8 cellular contexts compared by ENCODE assay signal in the genomic region with DNA sequence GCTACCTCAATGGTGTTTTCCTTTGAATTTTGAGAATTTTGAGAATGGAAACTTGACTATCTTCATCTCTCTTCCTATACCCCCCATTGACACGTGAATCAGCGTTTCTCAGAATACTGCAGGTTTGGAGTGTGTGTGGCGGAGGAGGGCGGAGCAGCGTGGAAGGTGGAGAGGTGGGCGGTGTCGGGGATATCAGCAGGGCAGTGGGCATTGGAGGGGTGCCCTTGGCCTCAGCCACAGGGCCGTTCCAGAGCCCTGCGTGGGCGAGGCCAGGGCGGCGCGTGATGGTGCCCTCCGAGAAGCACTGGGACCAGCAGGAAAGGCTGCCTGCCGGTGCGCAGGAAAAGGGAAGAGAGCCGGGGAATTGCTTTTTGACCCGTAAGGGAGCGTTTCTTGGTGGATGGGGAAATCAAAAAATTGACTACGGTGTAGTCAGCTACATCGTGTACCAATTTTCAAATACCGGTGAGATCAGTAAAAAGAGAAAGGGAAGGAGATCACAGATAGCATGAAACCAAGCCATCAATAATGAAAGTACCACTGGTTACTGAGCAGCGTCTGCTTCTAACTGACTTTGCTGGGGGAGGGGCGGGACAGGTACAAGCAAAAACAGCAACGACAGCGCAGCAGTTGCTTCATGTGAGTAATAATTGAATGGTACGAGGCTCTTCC.
DNase-seq lines count a peak whose midpoint lies in the region; ATAC-seq lines count a peak whose summit lies in the region.

No MANE protein-coding gene starts in this region.

- no peak overlapping the region for H2AFZ ChIP-seq in trophoblast cell (ENCODE audit: insufficient read depth, low read length, poor library complexity)

- no peak overlapping the region for H2BK5ac ChIP-seq in trophoblast cell (ENCODE audit: low read depth, low read length, poor library complexity)

- H3K27me3 ChIP-seq in trophoblast cell (ENCODE audit: insufficient read depth, low read length), result no peaks in the 10 kb centered on the region

- H3K4me3 ChIP-seq in trophoblast cell (ENCODE audit: low read depth, low read length), result no peak overlapping the region

- no peak overlapping the region for H4K91ac ChIP-seq in trophoblast cell (ENCODE audit: low read depth, low read length)

- H3K36me3 ChIP-seq in trophoblast cell (ENCODE audit: control insufficient read depth in 1 of 2, insufficient read depth in 2 of 2, low read length in 2 of 2), result no peaks in the 10 kb centered on the region

- H4K8ac ChIP-seq in trophoblast cell (ENCODE audit: low read depth, low read length), result no peak overlapping the region

- peak; percentile 59 to 65 for DNase-seq in activated CD4-positive, alpha-beta T cell treated with anti-CD3 and anti-CD28 coated beads for 4 hours
- DNase-seq in stimulated activated CD4-positive, alpha-beta T cell treated with anti-CD3 and anti-CD28 coated beads, Interleukin-12 subunit alpha, Interleukin-12 subunit beta, amount 100 ng/mL, for 4 hours, result peak; percentile 56
- DNase-seq in trophoblast cell (no peak), NCI-H82 treated with DMSO at 0.1 percent for 48 hours (lab: John Stamatoyannopoulos, UW; ENCODE audit: unreplicated experiment) (no peak), NCI-H345 treated with DMSO at 0.1 percent for 48 hours (lab: John Stamatoyannopoulos, UW; ENCODE audit: unreplicated experiment) (no peak), COLO668 (lab: John Stamatoyannopoulos, UW; ENCODE audit: unreplicated experiment) (no peak)

- H3K4me1 ChIP-seq in trophoblast cell (ENCODE audit: control insufficient read depth in 1 of 2, insufficient read depth in 2 of 2, low read length in 2 of 2), result no peaks in the 10 kb centered on the region

- no peak overlapping the region for H3K4ac ChIP-seq in trophoblast cell (ENCODE audit: low read depth, low read length)

- peaks cover 9% of the 10 kb centered on the region for H3K9me3 ChIP-seq in trophoblast cell (ENCODE audit: insufficient read depth, low read depth, low read length)

- H2BK12ac ChIP-seq in trophoblast cell (ENCODE audit: low read length), result no peak overlapping the region

- WGBS in trophoblast cell (ENCODE audit: extremely low coverage, insufficient coverage, insufficient read length), result no CpG with 5 or more reads among the region's 27 CpGs

- no peak overlapping the region for H2BK120ac ChIP-seq in trophoblast cell (ENCODE audit: insufficient read depth, low read length, poor library complexity)

- no peak overlapping the region for H4K12ac ChIP-seq in trophoblast cell (ENCODE audit: low read depth, low read length)

- no peak overlapping the region for H3K18ac ChIP-seq in trophoblast cell (ENCODE audit: low read length)

- no peaks in the 10 kb centered on the region for H3K79me2 ChIP-seq in trophoblast cell (ENCODE audit: control insufficient read depth, insufficient read depth, low read length, poor library complexity)

- no peak overlapping the region for H3K9ac ChIP-seq in trophoblast cell (ENCODE audit: low read length)

- no peak overlapping the region for H2AK5ac ChIP-seq in trophoblast cell (ENCODE audit: low read length)

- H3K79me1 ChIP-seq in trophoblast cell (ENCODE audit: low read length), result no peaks in the 10 kb centered on the region

- H3K27ac ChIP-seq in trophoblast cell (ENCODE audit: low read depth, low read length), result no peak overlapping the region

- ATAC-seq in GM18861 (IDR thresholded peaks at IDR 0.05; ENCODE audit: unreplicated experiment) (peak; percentile 76), HG02798 (IDR thresholded peaks at IDR 0.05; ENCODE audit: poor library complexity, unreplicated experiment) (peak; percentile 84)

- no peak overlapping the region for H3K23ac ChIP-seq in trophoblast cell (ENCODE audit: low read length)

- H3K14ac ChIP-seq in trophoblast cell (ENCODE audit: low read length), result no peak overlapping the region

- H3K4me2 ChIP-seq in trophoblast cell (ENCODE audit: low read length), result no peak overlapping the region

Comparison
In these comparisons a context has a peak if more than half of its experiments do, and no peak if none do; other contexts are left out.
1. DNase-seq: peak in activated CD4-positive, alpha-beta T cell treated with anti-CD3 and anti-CD28 coated beads for 4 hours (2 of 2) and stimulated activated CD4-positive, alpha-beta T cell treated with anti-CD3 and anti-CD28 coated beads, Interleukin-12 subunit alpha, Interleukin-12 subunit beta, amount 100 ng/mL, for 4 hours (single experiment); none in trophoblast cell (0 of 2), NCI-H82 treated with DMSO at 0.1 percent for 48 hours (single experiment), NCI-H345 treated with DMSO at 0.1 percent for 48 hours (single experiment) and COLO668 (single experiment).